Comparison of ENCODE assay signal across 9 cellular contexts in the genomic region with DNA sequence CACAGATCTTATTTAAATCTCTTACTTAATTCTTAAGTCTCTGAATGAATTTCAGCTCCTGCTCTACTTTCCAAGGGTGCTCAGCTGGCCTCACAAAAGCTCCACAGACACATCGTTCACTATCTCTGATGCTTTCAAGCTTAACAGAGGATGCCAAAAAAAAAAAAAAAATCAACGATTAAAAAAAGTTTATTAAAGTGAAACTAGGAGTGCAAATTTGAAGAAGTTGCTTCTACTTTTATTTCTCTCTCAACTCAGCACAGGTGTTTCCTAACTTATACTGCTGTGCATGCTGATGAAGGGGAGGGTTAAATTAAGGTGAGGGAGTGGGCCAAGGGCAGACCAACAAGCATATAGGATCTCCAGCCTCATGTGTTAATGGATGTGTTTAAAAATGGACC.
DNase-seq lines count a peak whose midpoint lies in the region; ATAC-seq and TF ChIP-seq lines count a peak whose summit lies in the region.
"Had no signal": no experiment of that assay in that cellular context is flagged by ENCODE, and none has a peak within 500 bp of the region (broad histone marks: within the 10 kb centered on the region; RNA-seq: fewer than 3 reads in every experiment).

No MANE protein-coding gene starts in this region.

- H3K4ac ChIP-seq in trophoblast cell (ENCODE audit: low read depth, low read length), result no peak overlapping the region

- H3K4me1 Mint-ChIP-seq in activated naive CD4-positive, alpha-beta T cell treated with anti-CD3 and anti-CD28 coated beads for 36 hours (ENCODE audit: low read depth), result peaks cover 3% of the 10 kb centered on the region

- DNase-seq in NCI-H345 treated with DMSO at 0.1 percent for 48 hours (lab: John Stamatoyannopoulos, UW; ENCODE audit: unreplicated experiment) (peak; percentile 26), cardiac muscle cell (ENCODE audit: low read depth in 1 of 2, low spot score in 1 of 2) (peak in 1 of 2 donors; percentile 16), stomach (no peak), DMS53 (lab: John Stamatoyannopoulos, UW) (no peak), trophoblast cell (no peak)
- no peak for DNase-seq in activated naive CD4-positive, alpha-beta T cell treated with anti-CD3 and anti-CD28 coated beads for 36 hours

- CTCF ChIA-PET in activated naive CD4-positive, alpha-beta T cell treated with anti-CD3 and anti-CD28 coated beads for 36 hours (lab: Charles Lee), result interaction anchor here (1.0 kb wide), 2 partner anchors 8 to 295 kb away, joined by 3 read pairs; no protein-coding TSS in a partner anchor

- no peak overlapping the region for H3K4me3 Mint-ChIP-seq in activated naive CD4-positive, alpha-beta T cell treated with anti-CD3 and anti-CD28 coated beads for 36 hours
- H3K4me3 Mint-ChIP-seq: dendritic cell treated with granulocyte-macrophage colony-stimulating factor and Interleukin-4, amounts not matched to agents 40 ng/mL and 50 ng/mL, for 4 days had no signal

- no peaks in the 10 kb centered on the region for H3K9me3 Mint-ChIP-seq in activated naive CD4-positive, alpha-beta T cell treated with anti-CD3 and anti-CD28 coated beads for 36 hours
- H3K9me3 Mint-ChIP-seq: dendritic cell treated with granulocyte-macrophage colony-stimulating factor and Interleukin-4, amounts not matched to agents 40 ng/mL and 50 ng/mL, for 4 days had no signal

- no peak overlapping the region for H3K4me3 ChIP-seq in cardiac muscle cell
- H3K4me3 ChIP-seq in stomach, result peak overlapping the region in 3 of 4 donors; percentile 8 to 22 (median 16)
- H3K4me3 ChIP-seq in trophoblast cell (ENCODE audit: low read depth, low read length), result no peak overlapping the region

- no peak overlapping the region for H2AK5ac ChIP-seq in trophoblast cell (ENCODE audit: low read length)

- H3K4me1 ChIP-seq in cardiac muscle cell (ENCODE audit: low read depth), result peaks cover 46% of the 10 kb centered on the region
- peaks cover 7 to 73% (median 40%) of the 10 kb centered on the region in 4 donors for H3K4me1 ChIP-seq in stomach
- H3K4me1 ChIP-seq in trophoblast cell (ENCODE audit: control insufficient read depth in 1 of 2, insufficient read depth in 2 of 2, low read length in 2 of 2), result no peaks in the 10 kb centered on the region

- H2AFZ ChIP-seq in trophoblast cell (ENCODE audit: insufficient read depth, low read length, poor library complexity), result no peak overlapping the region

- TF ChIP-seq POLR2A in stomach (IDR thresholded peaks at IDR 0.05), result no peak

- no peak overlapping the region for H2BK12ac ChIP-seq in trophoblast cell (ENCODE audit: low read length)

- H4K12ac ChIP-seq in trophoblast cell (ENCODE audit: low read depth, low read length), result no peak overlapping the region

- H3K18ac ChIP-seq in trophoblast cell (ENCODE audit: low read length), result no peak overlapping the region

- H3K79me2 ChIP-seq in trophoblast cell (ENCODE audit: control insufficient read depth, insufficient read depth, low read length, poor library complexity), result no peaks in the 10 kb centered on the region

- TF ChIP-seq CTCF in cardiac muscle cell (IDR thresholded peaks at IDR 0.05; ENCODE audit: low read depth, low read length) (no peak), stomach (IDR thresholded peaks at IDR 0.05) (no peak)

- H3K36me3 ChIP-seq in cardiac muscle cell (no peaks in the 10 kb centered on the region), stomach (no peaks in the 10 kb centered on the region), trophoblast cell (ENCODE audit: control insufficient read depth in 1 of 2, insufficient read depth in 2 of 2, low read length in 2 of 2) (no peaks in the 10 kb centered on the region)

- H3K79me1 ChIP-seq in trophoblast cell (ENCODE audit: low read length), result no peaks in the 10 kb centered on the region

- 7 to 20% (median 11%) methylated on average over 2 of the region's 2 CpGs for WGBS in stomach, 5 donors
- WGBS in trophoblast cell (ENCODE audit: extremely low coverage, insufficient coverage, insufficient read length), result no CpG with 5 or more reads among the region's 2 CpGs

- H3K4me2 ChIP-seq in trophoblast cell (ENCODE audit: low read length), result no peak overlapping the region

- no peak overlapping the region for H4K91ac ChIP-seq in trophoblast cell (ENCODE audit: low read depth, low read length)

- H3K9ac ChIP-seq in trophoblast cell (ENCODE audit: low read length), result no peak overlapping the region

- H3K36me3 Mint-ChIP-seq in activated naive CD4-positive, alpha-beta T cell treated with anti-CD3 and anti-CD28 coated beads for 36 hours (ENCODE audit: low read depth), result no peaks in the 10 kb centered on the region

- no peak overlapping the region for H3K14ac ChIP-seq in trophoblast cell (ENCODE audit: low read length)

- H3K27me3 ChIP-seq in cardiac muscle cell (no peaks in the 10 kb centered on the region), stomach (no peaks in the 10 kb centered on the region), trophoblast cell (ENCODE audit: insufficient read depth, low read length) (no peaks in the 10 kb centered on the region)

- ATAC-seq in GM19324 (IDR thresholded peaks at IDR 0.05; ENCODE audit: low FRiP score, unreplicated experiment), result peak; percentile 43
- no peak for ATAC-seq in HG03175 (IDR thresholded peaks at IDR 0.05; ENCODE audit: unreplicated experiment)

- no peak overlapping the region for H3K27ac Mint-ChIP-seq in activated naive CD4-positive, alpha-beta T cell treated with anti-CD3 and anti-CD28 coated beads for 36 hours
- H3K27ac Mint-ChIP-seq: dendritic cell treated with granulocyte-macrophage colony-stimulating factor and Interleukin-4, amounts not matched to agents 40 ng/mL and 50 ng/mL, for 4 days had no signal

- no peak overlapping the region for H2BK120ac ChIP-seq in trophoblast cell (ENCODE audit: insufficient read depth, low read length, poor library complexity)

- intact Hi-C loops in stomach (cut with DNase I; ENCODE audit: low total_unique reads), result no loop called here
- intact Hi-C loops in activated naive CD4-positive, alpha-beta T cell treated with anti-CD3 and anti-CD28 coated beads for 36 hours (cut with micrococcal nuclease), result no loop called here

- H2BK5ac ChIP-seq in trophoblast cell (ENCODE audit: low read depth, low read length, poor library complexity), result no peak overlapping the region

- H3K27ac ChIP-seq in cardiac muscle cell (peak overlapping the region; percentile 88), stomach (peak overlapping the region; percentile 68 to 85 (median 75)), trophoblast cell (ENCODE audit: low read depth, low read length) (no peak overlapping the region)

- no peak overlapping the region for H4K8ac ChIP-seq in trophoblast cell (ENCODE audit: low read depth, low read length)

- no peaks in the 10 kb centered on the region for H3K27me3 Mint-ChIP-seq in activated naive CD4-positive, alpha-beta T cell treated with anti-CD3 and anti-CD28 coated beads for 36 hours (ENCODE audit: low read depth)

- H3K9me3 ChIP-seq in cardiac muscle cell (ENCODE audit: low read depth) (no peaks in the 10 kb centered on the region), stomach (no peaks in the 10 kb centered on the region), trophoblast cell (ENCODE audit: insufficient read depth, low read depth, low read length) (no peaks in the 10 kb centered on the region)

- TF ChIP-seq EP300 in stomach (IDR thresholded peaks at IDR 0.05), result no peak

- H3K23ac ChIP-seq in trophoblast cell (ENCODE audit: low read length), result no peak overlapping the region

Comparison
In these comparisons a context has a peak if more than half of its experiments do, and no peak if none do; other contexts are left out.
1. H3K4me3 ChIP-seq: peak in stomach (3 of 4); none in cardiac muscle cell (single experiment) and trophoblast cell (single experiment).